In genomic region chr16:3578121-3578520, GRCh38 we compare ENCODE assay signal across 12 cellular contexts. TPM values are rescaled to one million over a fixed set of nuclear protein-coding genes. Genes with fewer than 3 reads are reported as not detected.
A peak's percentile ranks its signal among the peaks of the same experiment; 100 is the strongest.
DNase-seq lines count a peak whose midpoint lies in the region; ATAC-seq and TF ChIP-seq lines count a peak whose summit lies in the region.
"Had no signal": no experiment of that assay in that cellular context is flagged by ENCODE, and none has a peak within 500 bp of the region (broad histone marks: within the 10 kb centered on the region; RNA-seq: fewer than 3 reads in every experiment).

No MANE protein-coding gene starts in this region.

- TF ChIP-seq CTCF in GM12875 (IDR thresholded peaks at IDR 0.05; ENCODE audit: borderline replicate concordance, insufficient read depth, low read depth, low read length) (no peak), left ventricle myocardium inferior (IDR thresholded peaks at IDR 0.05; ENCODE audit: borderline replicate concordance) (no peak), uterus (IDR thresholded peaks at IDR 0.05) (no peak)

- H3K27me3 ChIP-seq in left ventricle myocardium inferior (ENCODE audit: low read depth) (peaks cover 5% of the 10 kb centered on the region), uterus (no peaks in the 10 kb centered on the region)
- H3K27me3 ChIP-seq: ascending aorta, right lobe of liver had no signal

- DNase-seq in activated CD4-positive, alpha-beta T cell treated with anti-CD3 and anti-CD28 coated beads for 4 hours: peak; percentile 48
- peak; percentile 40 for DNase-seq in activated naive CD8-positive, alpha-beta T cell treated with anti-CD3 and anti-CD28 coated beads, Interleukin-2, amount 50 U/mL, for 24 hours
- DNase-seq in stimulated activated CD4-positive, alpha-beta T cell treated with anti-CD3 and anti-CD28 coated beads, Interleukin-15, amount 100 ng/mL, for 24 hours: peak; percentile 51
- DNase-seq in left ventricle myocardium inferior (no peak), cardiac septum (ENCODE audit: low spot score) (no peak), uterus (no peak), AG20443 (ENCODE audit: low spot score) (no peak)
- DNase-seq: NCI-H1417 had no signal

- H3K27ac ChIP-seq in left ventricle myocardium inferior (replicated peaks): no peak overlapping the region
- no peak overlapping the region for H3K27ac ChIP-seq in uterus
- H3K27ac ChIP-seq: ascending aorta, right lobe of liver, thoracic aorta had no signal

- H3K36me3 Mint-ChIP-seq in activated naive CD8-positive, alpha-beta T cell treated with anti-CD3 and anti-CD28 coated beads, Interleukin-2, amount 50 U/mL, for 24 hours (ENCODE audit: low read depth): no peaks in the 10 kb centered on the region

- no peaks in the 10 kb centered on the region for H3K9me3 Mint-ChIP-seq in activated naive CD8-positive, alpha-beta T cell treated with anti-CD3 and anti-CD28 coated beads, Interleukin-2, amount 50 U/mL, for 24 hours

- TF ChIP-seq POLR2A in uterus (IDR thresholded peaks at IDR 0.05): no peak

- H3K36me3 ChIP-seq in left ventricle myocardium inferior (peaks cover 13% of the 10 kb centered on the region), uterus (no peaks in the 10 kb centered on the region)
- H3K36me3 ChIP-seq: right lobe of liver, thoracic aorta had no signal

- ATAC-seq in activated naive CD8-positive, alpha-beta T cell treated with anti-CD3 and anti-CD28 coated beads, Interleukin-2, amount 50 U/mL, for 24 hours: peak; percentile 75

- H3K4me3 ChIP-seq in GM12875 (ENCODE audit: low read depth, low read length) (peak overlapping the region; percentile 35), left ventricle myocardium inferior (no peak overlapping the region), uterus (no peak overlapping the region)

- H3K4me1 ChIP-seq in left ventricle myocardium inferior: no peaks in the 10 kb centered on the region
- no peaks in the 10 kb centered on the region for H3K4me1 ChIP-seq in uterus
- H3K4me1 ChIP-seq: ascending aorta, right lobe of liver had no signal

- peak overlapping the region; percentile 90 for H3K4me3 Mint-ChIP-seq in activated naive CD8-positive, alpha-beta T cell treated with anti-CD3 and anti-CD28 coated beads, Interleukin-2, amount 50 U/mL, for 24 hours

- H3K4me1 Mint-ChIP-seq in activated naive CD8-positive, alpha-beta T cell treated with anti-CD3 and anti-CD28 coated beads, Interleukin-2, amount 50 U/mL, for 24 hours: peaks cover 55% of the 10 kb centered on the region

- peak overlapping the region; percentile 91 for H3K27ac Mint-ChIP-seq in activated naive CD8-positive, alpha-beta T cell treated with anti-CD3 and anti-CD28 coated beads, Interleukin-2, amount 50 U/mL, for 24 hours

- intact Hi-C loops in left ventricle myocardium inferior (cut with micrococcal nuclease) (no loop called here), cardiac septum (cut with DNase I) (no loop called here), uterus (cut with DNase I; ENCODE audit: low total_unique reads) (no loop called here)

- no peaks in the 10 kb centered on the region for H3K27me3 Mint-ChIP-seq in activated naive CD8-positive, alpha-beta T cell treated with anti-CD3 and anti-CD28 coated beads, Interleukin-2, amount 50 U/mL, for 24 hours

- H3K9me3 ChIP-seq in left ventricle myocardium inferior (replicated peaks) (no peaks in the 10 kb centered on the region), uterus (no peaks in the 10 kb centered on the region)
- H3K9me3 ChIP-seq: ascending aorta, right lobe of liver, thoracic aorta had no signal

RNA-seq across cellular contexts. Expression of gene NLRC3, which starts 0.9 kb away (rescaled TPM):
- total RNA-seq in left ventricle myocardium inferior: 0.93 TPM
- 0.67 TPM for total RNA-seq in cardiac septum
- total RNA-seq in uterus: 1 to 10 TPM in 1 of 4 donors, under 1 TPM in 3; under 0.01 to 1.5 (median 0.68) TPM

RNA-seq across cellular contexts. Expression of gene SLX4, which starts 33.3 kb away (rescaled TPM):
- total RNA-seq in left ventricle myocardium inferior (2.5 TPM), cardiac septum (2.7 TPM), uterus (1 to 10 TPM; 1.2 to 6.2 (median 4.8) TPM)

Comparison
In these comparisons a context has a peak if more than half of its experiments do, and no peak if none do; other contexts are left out.
1. DNase-seq: peak in activated CD4-positive, alpha-beta T cell treated with anti-CD3 and anti-CD28 coated beads for 4 hours (2 of 2), activated naive CD8-positive, alpha-beta T cell treated with anti-CD3 and anti-CD28 coated beads, Interleukin-2, amount 50 U/mL, for 24 hours (single experiment) and stimulated activated CD4-positive, alpha-beta T cell treated with anti-CD3 and anti-CD28 coated beads, Interleukin-15, amount 100 ng/mL, for 24 hours (single experiment); none in left ventricle myocardium inferior (single experiment), cardiac septum (single experiment), uterus (0 of 2) and AG20443 (single experiment).